In the genomic region with DNA sequence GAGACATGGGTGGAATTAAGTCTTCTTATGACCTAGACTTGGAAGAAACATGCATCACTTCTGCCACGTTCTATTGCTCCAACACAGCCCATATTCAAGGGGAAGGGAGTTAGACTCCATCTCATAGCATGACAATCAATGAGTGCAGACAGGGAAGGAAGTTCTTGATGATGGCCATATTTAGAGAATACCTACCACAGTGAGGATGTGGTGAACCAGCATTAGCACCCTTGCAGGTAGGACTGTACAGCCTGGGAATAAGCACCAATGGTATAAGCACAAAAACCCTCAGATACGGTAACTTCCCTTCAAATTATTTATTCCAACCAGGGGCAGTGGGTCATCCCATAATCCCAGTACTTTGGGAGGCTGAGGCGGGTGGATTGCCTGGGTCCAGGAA, we compare ENCODE assay signal across 25 cellular contexts. TPM values are rescaled to one million over a fixed set of nuclear protein-coding genes. Genes with fewer than 3 reads are reported as not detected.
A peak's percentile ranks its signal among the peaks of the same experiment; 100 is the strongest.
DNase-seq lines count a peak whose midpoint lies in the region; ATAC-seq and TF ChIP-seq lines count a peak whose summit lies in the region.
"Had no signal": no experiment of that assay in that cellular context is flagged by ENCODE, and none has a peak within 500 bp of the region (broad histone marks: within the 10 kb centered on the region; RNA-seq: fewer than 3 reads in every experiment).

No MANE protein-coding gene starts in this region.

- CTCF ChIA-PET in activated CD8-positive, alpha-beta T cell treated with anti-CD3 and anti-CD28 coated beads, Interleukin-2, amount 10 ng/mL, durations not matched to agents 7 days and 5 days (lab: Charles Lee): no interaction called here
- CTCF ChIA-PET in activated CD8-positive, alpha-beta T cell treated with anti-CD3 and anti-CD28 coated beads for 36 hours (lab: Charles Lee): no interaction called here
- CTCF ChIA-PET in CD4-positive, alpha-beta memory T cell (lab: Charles Lee; ENCODE audit: partially characterized antibody): no interaction called here

- H3K4me3 ChIP-seq in CD4-positive, alpha-beta memory T cell (ENCODE audit: low read length in 2 of 2): no peak overlapping the region
- no peak overlapping the region for H3K4me3 ChIP-seq in Jurkat, Clone E6-1 (ENCODE audit: low read length)
- no peak overlapping the region for H3K4me3 ChIP-seq in BE2C (ENCODE audit: low read depth, low read length)
- H3K4me3 ChIP-seq in heart left ventricle: no peak overlapping the region
- H3K4me3 ChIP-seq: HAP-1, SJSA1 had no signal

- no peaks in the 10 kb centered on the region for H3K9me3 ChIP-seq in CD4-positive, alpha-beta memory T cell (ENCODE audit: control insufficient read depth in 1 of 2, low read length in 2 of 2)
- no peaks in the 10 kb centered on the region for H3K9me3 ChIP-seq in BE2C
- no peaks in the 10 kb centered on the region for H3K9me3 ChIP-seq in heart left ventricle
- H3K9me3 ChIP-seq: HAP-1, SJSA1 had no signal

- DNase-seq in activated CD8-positive, alpha-beta T cell treated with anti-CD3 and anti-CD28 coated beads, Interleukin-2, amount 10 ng/mL, durations not matched to agents 7 days and 5 days: peak; percentile 44
- DNase-seq in activated CD8-positive, alpha-beta T cell treated with anti-CD3 and anti-CD28 coated beads for 36 hours: no peak
- DNase-seq in CD4-positive, alpha-beta memory T cell: peak in 4 of 5 donors; percentile 6 to 28 (median 15)
- peak; percentile 15 for DNase-seq in Jurkat, Clone E6-1 (ENCODE audit: low read depth, low spot score)
- DNase-seq in endothelial cell (ENCODE audit: low spot score) (no peak), BE2C (no peak), heart left ventricle (no peak), NCI-H1930 (lab: John Stamatoyannopoulos, UW) (no peak)
- DNase-seq: COR-L47, GOT3, HFFc6, IMR-90, MM.1S, NCI-H1694, NCI-H2081, NCI-H2171, NCI-H226, NCI-H510A, NCI-H69, Right ventricle myocardium superior, RPMI8226 had no signal

- H3K27me3 ChIP-seq in CD4-positive, alpha-beta memory T cell (ENCODE audit: insufficient read depth, low read length): no peaks in the 10 kb centered on the region
- no peaks in the 10 kb centered on the region for H3K27me3 ChIP-seq in BE2C
- peaks cover 0 to 31% (median 0%) of the 10 kb centered on the region in 9 donors for H3K27me3 ChIP-seq in heart left ventricle
- H3K27me3 ChIP-seq: SJSA1 had no signal

- no peak overlapping the region for H3K27ac Mint-ChIP-seq in activated CD8-positive, alpha-beta T cell treated with anti-CD3 and anti-CD28 coated beads, Interleukin-2, amount 10 ng/mL, durations not matched to agents 7 days and 5 days
- H3K27ac Mint-ChIP-seq in activated CD8-positive, alpha-beta T cell treated with anti-CD3 and anti-CD28 coated beads for 36 hours: no peak overlapping the region
- H3K27ac Mint-ChIP-seq in CD4-positive, alpha-beta memory T cell: peak overlapping the region in 1 of 7 donors; percentile 19
- H3K27ac Mint-ChIP-seq in endothelial cell (ENCODE audit: unreplicated experiment): peak overlapping the region; percentile 68
- H3K27ac Mint-ChIP-seq: HFFc6 had no signal

- H3K9me3 Mint-ChIP-seq in activated CD8-positive, alpha-beta T cell treated with anti-CD3 and anti-CD28 coated beads, Interleukin-2, amount 10 ng/mL, durations not matched to agents 7 days and 5 days (ENCODE audit: insufficient read depth): no peaks in the 10 kb centered on the region
- no peaks in the 10 kb centered on the region for H3K9me3 Mint-ChIP-seq in activated CD8-positive, alpha-beta T cell treated with anti-CD3 and anti-CD28 coated beads for 36 hours
- no peaks in the 10 kb centered on the region for H3K9me3 Mint-ChIP-seq in CD4-positive, alpha-beta memory T cell
- H3K9me3 Mint-ChIP-seq in endothelial cell (ENCODE audit: unreplicated experiment): no peaks in the 10 kb centered on the region
- H3K9me3 Mint-ChIP-seq: HFFc6 had no signal

- no peak for TF ChIP-seq CTCF in activated CD8-positive, alpha-beta T cell treated with anti-CD3 and anti-CD28 coated beads for 36 hours (IDR thresholded peaks at IDR 0.05)
- TF ChIP-seq CTCF in endothelial cell (IDR thresholded peaks at IDR 0.05; ENCODE audit: unreplicated experiment): no peak
- no peak for TF ChIP-seq CTCF in BE2C (IDR thresholded peaks at IDR 0.05; ENCODE audit: low read depth, low read length)
- no peak for TF ChIP-seq CTCF in heart left ventricle (IDR thresholded peaks at IDR 0.05)

- TF ChIP-seq POLR2A in heart left ventricle (IDR thresholded peaks at IDR 0.05): no peak

- H3K36me3 ChIP-seq in CD4-positive, alpha-beta memory T cell (ENCODE audit: insufficient read depth, low read length): no peaks in the 10 kb centered on the region
- H3K36me3 ChIP-seq in BE2C: no peaks in the 10 kb centered on the region
- no peaks in the 10 kb centered on the region for H3K36me3 ChIP-seq in heart left ventricle
- H3K36me3 ChIP-seq: HAP-1, SJSA1 had no signal

- H3K36me3 Mint-ChIP-seq in activated CD8-positive, alpha-beta T cell treated with anti-CD3 and anti-CD28 coated beads, Interleukin-2, amount 10 ng/mL, durations not matched to agents 7 days and 5 days (ENCODE audit: low read depth): peaks cover 3% of the 10 kb centered on the region
- no peaks in the 10 kb centered on the region for H3K36me3 Mint-ChIP-seq in activated CD8-positive, alpha-beta T cell treated with anti-CD3 and anti-CD28 coated beads for 36 hours (ENCODE audit: low read depth)
- H3K36me3 Mint-ChIP-seq in CD4-positive, alpha-beta memory T cell: no peaks in the 10 kb centered on the region
- no peaks in the 10 kb centered on the region for H3K36me3 Mint-ChIP-seq in endothelial cell (ENCODE audit: low read depth, unreplicated experiment)

- no peak overlapping the region for H3K4me3 Mint-ChIP-seq in activated CD8-positive, alpha-beta T cell treated with anti-CD3 and anti-CD28 coated beads, Interleukin-2, amount 10 ng/mL, durations not matched to agents 7 days and 5 days
- no peak overlapping the region for H3K4me3 Mint-ChIP-seq in activated CD8-positive, alpha-beta T cell treated with anti-CD3 and anti-CD28 coated beads for 36 hours
- H3K4me3 Mint-ChIP-seq in CD4-positive, alpha-beta memory T cell: peak overlapping the region in 2 of 8 donors; percentile 48 to 65
- peak overlapping the region; percentile 18 for H3K4me3 Mint-ChIP-seq in endothelial cell (ENCODE audit: unreplicated experiment)
- H3K4me3 Mint-ChIP-seq: HFFc6 had no signal

- H3K27ac ChIP-seq in CD4-positive, alpha-beta memory T cell (ENCODE audit: low read depth, low read length): no peak overlapping the region
- H3K27ac ChIP-seq in heart left ventricle: no peak overlapping the region
- H3K27ac ChIP-seq: C4-2B, KMS-11, SJSA1 had no signal

- WGBS in heart left ventricle, 4 donors: 61 to 96% (median 90%) methylated on average over 3 of the region's 3 CpGs

- intact Hi-C loops in activated CD8-positive, alpha-beta T cell treated with anti-CD3 and anti-CD28 coated beads for 36 hours (cut with micrococcal nuclease): no loop called here
- intact Hi-C loops in CD4-positive, alpha-beta memory T cell (cut with micrococcal nuclease): no loop called here
- intact Hi-C loops in heart left ventricle (cut with DNase I): no loop called here

- peaks cover 27% of the 10 kb centered on the region for H3K4me1 Mint-ChIP-seq in activated CD8-positive, alpha-beta T cell treated with anti-CD3 and anti-CD28 coated beads, Interleukin-2, amount 10 ng/mL, durations not matched to agents 7 days and 5 days (ENCODE audit: low read depth)
- peaks cover 17% of the 10 kb centered on the region for H3K4me1 Mint-ChIP-seq in activated CD8-positive, alpha-beta T cell treated with anti-CD3 and anti-CD28 coated beads for 36 hours (ENCODE audit: low read depth)
- peaks cover 21 to 37% (median 26%) of the 10 kb centered on the region in 4 donors for H3K4me1 Mint-ChIP-seq in CD4-positive, alpha-beta memory T cell
- H3K4me1 Mint-ChIP-seq in endothelial cell (ENCODE audit: unreplicated experiment): peaks cover 54% of the 10 kb centered on the region

- peaks cover under 1% of the 10 kb centered on the region for H3K27me3 Mint-ChIP-seq in activated CD8-positive, alpha-beta T cell treated with anti-CD3 and anti-CD28 coated beads, Interleukin-2, amount 10 ng/mL, durations not matched to agents 7 days and 5 days (ENCODE audit: low read depth)
- H3K27me3 Mint-ChIP-seq in activated CD8-positive, alpha-beta T cell treated with anti-CD3 and anti-CD28 coated beads for 36 hours: no peaks in the 10 kb centered on the region
- H3K27me3 Mint-ChIP-seq in CD4-positive, alpha-beta memory T cell: no peaks in the 10 kb centered on the region
- H3K27me3 Mint-ChIP-seq in endothelial cell (ENCODE audit: unreplicated experiment): no peaks in the 10 kb centered on the region

- ATAC-seq in activated CD8-positive, alpha-beta T cell treated with anti-CD3 and anti-CD28 coated beads, Interleukin-2, amount 10 ng/mL, durations not matched to agents 7 days and 5 days: peak; percentile 55
- no peak for ATAC-seq in activated CD8-positive, alpha-beta T cell treated with anti-CD3 and anti-CD28 coated beads for 36 hours
- no peak for ATAC-seq in heart left ventricle

- POLR2A ChIA-PET in activated CD8-positive, alpha-beta T cell treated with anti-CD3 and anti-CD28 coated beads, Interleukin-2, amount 10 ng/mL, durations not matched to agents 7 days and 5 days (lab: Charles Lee): no interaction called here
- POLR2A ChIA-PET in activated CD8-positive, alpha-beta T cell treated with anti-CD3 and anti-CD28 coated beads for 36 hours (lab: Charles Lee): no interaction called here
- POLR2A ChIA-PET in CD4-positive, alpha-beta memory T cell (lab: Charles Lee; ENCODE audit: partially characterized antibody): no interaction called here

- peaks cover 36% of the 10 kb centered on the region for H3K4me1 ChIP-seq in CD4-positive, alpha-beta memory T cell (ENCODE audit: insufficient read depth, low read length)
- H3K4me1 ChIP-seq in BE2C (no peaks in the 10 kb centered on the region), heart left ventricle (no peaks in the 10 kb centered on the region)
- H3K4me1 ChIP-seq: HAP-1 had no signal

RNA-seq across cellular contexts. Expression of gene PAGE2, which starts 29.8 kb away (rescaled TPM):
- total RNA-seq in activated CD8-positive, alpha-beta T cell treated with anti-CD3 and anti-CD28 coated beads, Interleukin-2, amount 10 ng/mL, durations not matched to agents 7 days and 5 days: not detected
- not detected for total RNA-seq in activated CD8-positive, alpha-beta T cell treated with anti-CD3 and anti-CD28 coated beads for 36 hours
- total RNA-seq in CD4-positive, alpha-beta memory T cell: not detected
- polyA plus RNA-seq in CD4-positive, alpha-beta memory T cell: not detected
- polyA plus RNA-seq in Jurkat, Clone E6-1 (2012; ENCODE audit: insufficient read depth, insufficient read length): not detected
- not detected for total RNA-seq in endothelial cell (ENCODE audit: unreplicated experiment)
- not detected for polyA plus RNA-seq in BE2C (2012; ENCODE audit: insufficient read depth, insufficient read length, low read depth)
- not detected for total RNA-seq in heart left ventricle
- polyA plus RNA-seq in heart left ventricle: not detected
- total RNA-seq: IMR-90, Right ventricle myocardium superior, SJSA1 had no signal
- polyA plus RNA-seq: IMR-90 had no signal

RNA-seq across cellular contexts. Expression of gene PAGE2B, which starts 43.7 kb away (rescaled TPM):
- under 1 TPM in 1 of 2 experiments, not detected in 1; 0.97 TPM for total RNA-seq in activated CD8-positive, alpha-beta T cell treated with anti-CD3 and anti-CD28 coated beads, Interleukin-2, amount 10 ng/mL, durations not matched to agents 7 days and 5 days
- under 1 TPM in 1 of 2 experiments, not detected in 1; 0.68 TPM for total RNA-seq in activated CD8-positive, alpha-beta T cell treated with anti-CD3 and anti-CD28 coated beads for 36 hours
- total RNA-seq in CD4-positive, alpha-beta memory T cell: 1 to 10 TPM in 1 of 2 experiments, not detected in 1; 1.0 TPM
- not detected for polyA plus RNA-seq in CD4-positive, alpha-beta memory T cell
- not detected for polyA plus RNA-seq in Jurkat, Clone E6-1 (2012; ENCODE audit: insufficient read depth, insufficient read length)
- total RNA-seq in endothelial cell (ENCODE audit: unreplicated experiment): not detected
- polyA plus RNA-seq in BE2C (2012; ENCODE audit: insufficient read depth, insufficient read length, low read depth): 1.4 TPM
- not detected for total RNA-seq in heart left ventricle
- polyA plus RNA-seq in heart left ventricle: not detected
- total RNA-seq: HFFc6, IMR-90, Right ventricle myocardium superior, SJSA1 had no signal
- polyA plus RNA-seq: IMR-90 had no signal

Comparison
In these comparisons a context has a peak if more than half of its experiments do, and no peak if none do; other contexts are left out.
1. DNase-seq: peak in activated CD8-positive, alpha-beta T cell treated with anti-CD3 and anti-CD28 coated beads, Interleukin-2, amount 10 ng/mL, durations not matched to agents 7 days and 5 days (single experiment), CD4-positive, alpha-beta memory T cell (4 of 5) and Jurkat, Clone E6-1 (single experiment); none in activated CD8-positive, alpha-beta T cell treated with anti-CD3 and anti-CD28 coated beads for 36 hours (single experiment), endothelial cell (single experiment), BE2C (single experiment), heart left ventricle (0 of 5) and NCI-H1930 (0 of 2).